Comparison of ENCODE assay signal across 1 cellular context in the genomic region with DNA sequence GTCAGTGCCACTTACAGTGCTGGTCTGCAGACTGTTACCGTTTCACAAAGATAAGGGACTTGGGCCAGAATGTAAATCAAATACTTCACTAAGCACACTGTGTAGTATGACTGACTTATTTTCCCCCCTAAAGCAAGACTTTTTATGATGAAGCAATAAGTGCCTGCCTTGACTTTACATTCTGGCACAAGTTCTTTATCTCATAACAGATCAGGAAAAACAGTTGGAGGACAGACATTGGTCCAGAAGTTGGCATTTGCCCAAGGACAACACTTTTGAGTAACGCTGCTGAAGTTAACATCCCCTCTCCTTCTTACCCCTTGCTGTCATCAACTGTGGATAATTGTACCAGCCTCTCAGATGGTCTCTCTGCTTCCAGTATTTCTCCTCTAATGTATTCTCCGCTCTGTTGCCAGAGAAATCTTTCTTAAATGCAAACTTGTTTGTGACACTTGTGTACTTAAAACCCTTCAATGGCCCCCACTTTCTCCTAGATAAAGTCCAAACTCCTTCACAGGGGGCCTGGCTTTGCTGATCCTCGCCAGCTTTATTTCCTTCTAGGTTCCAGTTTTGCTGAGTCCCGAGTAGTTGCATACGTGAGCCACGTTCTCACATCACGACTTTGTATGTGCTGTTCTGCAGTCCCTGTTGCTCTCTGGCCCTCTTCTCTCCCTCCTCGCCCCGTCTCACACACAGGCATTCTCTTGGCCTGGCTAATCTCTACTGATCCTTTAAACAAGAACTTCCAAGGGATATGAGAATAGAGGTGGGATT.
TF ChIP-seq lines count a peak whose summit lies in the region.

No MANE protein-coding gene starts in this region.

TF ChIP-seq in IMR-90, 13 proteins besides CTCF, POLR2A, EP300 and RAD21 (continued from another document):
- TF ChIP-seq NFE2L2 (IDR thresholded peaks at IDR 0.05; ENCODE audit: low read depth, low read length) (no peak), MAZ (IDR thresholded peaks at IDR 0.05; ENCODE audit: borderline replicate concordance, low read depth, low read length) (no peak)
